In the genomic region with DNA sequence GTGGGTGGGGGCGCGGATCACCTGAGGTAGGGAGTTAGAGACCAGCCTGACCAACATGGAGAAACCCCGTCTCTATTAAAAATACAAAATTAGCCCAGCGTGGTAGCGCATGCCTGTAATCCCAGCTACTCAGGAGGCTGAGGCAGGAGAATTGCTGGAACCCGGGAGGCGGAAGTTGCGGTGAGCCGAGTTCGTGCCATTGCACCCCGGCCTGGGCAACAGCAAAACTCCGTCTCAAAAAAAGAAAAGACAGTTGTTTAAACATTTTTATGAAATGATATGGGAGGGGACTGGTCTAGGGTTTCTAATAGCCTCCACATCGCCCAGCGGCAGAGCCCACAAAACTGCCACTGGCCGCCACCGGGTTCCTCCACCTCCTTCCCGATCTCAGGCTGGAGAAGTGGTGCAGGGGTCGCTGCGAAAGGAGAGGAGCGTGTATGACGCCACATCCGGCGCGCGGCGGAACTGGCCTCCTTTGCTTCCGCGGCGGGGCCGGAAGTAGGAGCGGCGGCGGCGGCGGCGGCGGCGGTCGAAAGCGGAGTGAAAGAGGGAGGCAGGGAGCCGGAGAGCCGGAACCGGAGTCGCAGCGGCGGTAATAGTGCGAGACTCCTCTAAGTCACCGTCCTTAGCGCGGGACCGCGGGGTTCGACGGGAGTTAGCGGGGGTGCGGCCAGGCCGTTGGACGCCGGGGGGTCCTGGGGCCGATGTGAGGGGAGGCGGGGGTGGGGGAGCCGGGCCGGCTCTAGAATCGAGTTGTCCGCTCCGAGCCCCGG, we compare ENCODE assay signal across 8 cellular contexts. TPM values are rescaled to one million over a fixed set of nuclear protein-coding genes. Genes with fewer than 3 reads are reported as not detected.
DNase-seq lines count a peak whose midpoint lies in the region; ATAC-seq and TF ChIP-seq lines count a peak whose summit lies in the region.

A gene (plus strand): TSS at position 492 of the 773 bp plus-strand sequence. CDS start 384 bp downstream, outside the sequence.

- peak within 1 kb of the TSS; percentile 82 for H3K4me2 ChIP-seq in OCI-LY1 (ENCODE audit: low read length)

- no peaks in the 10 kb centered on the region for H3K9me3 Mint-ChIP-seq in endothelial cell (ENCODE audit: unreplicated experiment)

- peak within 1 kb of the TSS; percentile 60 for H3K4me3 ChIP-seq in BJ (ENCODE audit: low read depth, low read length)
- H3K4me3 ChIP-seq in HUES48 (ENCODE audit: low read depth, low read length), result peak within 1 kb of the TSS; percentile 98
- H3K4me3 ChIP-seq in OCI-LY1 (ENCODE audit: low read depth, low read length, poor library complexity, severe bottlenecking), result peak within 1 kb of the TSS; percentile 82

- peak within 1 kb of the TSS; percentile 92 for H3K4me3 Mint-ChIP-seq in endothelial cell (ENCODE audit: unreplicated experiment)

- peaks cover 26% of the 10 kb centered on the region for H3K36me3 ChIP-seq in BJ (ENCODE audit: control insufficient read depth, insufficient read depth, low read length)
- H3K36me3 ChIP-seq in HUES48 (ENCODE audit: control insufficient read depth, insufficient read depth, low read length), result peaks cover 49% of the 10 kb centered on the region
- H3K36me3 ChIP-seq in OCI-LY1 (ENCODE audit: insufficient read depth, low read length), result peaks cover 59% of the 10 kb centered on the region

- H3K27ac ChIP-seq in HUES48 (ENCODE audit: low read depth, low read length), result peak within 1 kb of the TSS; percentile 92
- peak within 1 kb of the TSS; percentile 93 for H3K27ac ChIP-seq in OCI-LY1 (ENCODE audit: low read depth, low read length, poor library complexity, severe bottlenecking)

- H3K79me2 ChIP-seq in OCI-LY1 (ENCODE audit: insufficient read depth, low read length), result peaks cover 29% of the 10 kb centered on the region

- CTCF ChIA-PET in BJ (lab: Yijun Ruan, JAX), result interaction anchor here (0.5 to 4.1 kb wide), 2 partner anchors 11 to 16 kb away, joined by 3 to 28 read pairs; a partner anchor contains a TSS

- peaks cover 33% of the 10 kb centered on the region for H3K36me3 Mint-ChIP-seq in endothelial cell (ENCODE audit: low read depth, unreplicated experiment)

- H4K20me1 ChIP-seq in OCI-LY1 (ENCODE audit: insufficient read depth, low read length), result no peaks in the 10 kb centered on the region

- peaks cover 8% of the 10 kb centered on the region; the same call in 1 of the 2 replicates for H3F3A ChIP-seq in OCI-LY1 (ENCODE audit: insufficient read depth, low read length)

- H3K27ac Mint-ChIP-seq in endothelial cell (ENCODE audit: unreplicated experiment), result peak within 1 kb of the TSS; percentile 94

- H3K9ac ChIP-seq in HUES48 (ENCODE audit: low read depth, low read length) (peak within 1 kb of the TSS; percentile 84), OCI-LY1 (ENCODE audit: low read length) (peak within 1 kb of the TSS; percentile 78)

- H2AFZ ChIP-seq in OCI-LY1 (ENCODE audit: low read length), result no peak within 1 kb of the TSS

- no peaks in the 10 kb centered on the region for H3K9me2 ChIP-seq in OCI-LY1 (ENCODE audit: low read depth, low read length)

- H3K4me1 ChIP-seq in HUES48 (ENCODE audit: control insufficient read depth, insufficient read depth, low read length), result no peaks in the 10 kb centered on the region; the same call in 1 of the 2 replicates
- H3K4me1 ChIP-seq in OCI-LY1 (ENCODE audit: insufficient read depth, low read length, severe bottlenecking), result peaks cover 41% of the 10 kb centered on the region

- peak; percentile 72 for ATAC-seq in GM19438 (IDR thresholded peaks at IDR 0.05; ENCODE audit: low read depth, unreplicated experiment)

- peaks cover 22% of the 10 kb centered on the region for H3K4me1 Mint-ChIP-seq in endothelial cell (ENCODE audit: unreplicated experiment)

- POLR2A ChIA-PET in BJ (lab: Charles Lee), result interaction anchor here (0.7 kb wide), 1 partner anchor 10 kb away, joined by 5 read pairs; a partner anchor contains a TSS

- peaks cover 31% of the 10 kb centered on the region for H3K27me3 Mint-ChIP-seq in endothelial cell (ENCODE audit: unreplicated experiment)

- TF ChIP-seq CTCF in BJ (IDR thresholded peaks at IDR 0.05; ENCODE audit: insufficient read depth, low read depth, low read length), result peak; percentile 18; the same call in 1 of the 2 replicates
- no peak for TF ChIP-seq CTCF in OCI-LY1 (IDR thresholded peaks at IDR 0.05; ENCODE audit: low read length)
- no peak for TF ChIP-seq CTCF in endothelial cell (IDR thresholded peaks at IDR 0.05; ENCODE audit: unreplicated experiment)

- H3K9me3 ChIP-seq in HUES48 (ENCODE audit: control insufficient read depth, insufficient read depth, low read length) (no peaks in the 10 kb centered on the region), OCI-LY1 (ENCODE audit: low read length) (no peaks in the 10 kb centered on the region)

- DNase-seq in BJ (ENCODE audit: low read depth) (no peak), endothelial cell (ENCODE audit: low spot score) (peak; percentile 94), midbrain (lab: John Stamatoyannopoulos, UW) (peak; percentile 83)
- DNase-seq in activated CD8-positive, alpha-beta memory T cell treated with anti-CD3 and anti-CD28 coated beads, Interleukin-2, amount 50 U/mL, for 4 hours, result peak; percentile 89
- peak; percentile 85 to 86 for DNase-seq in stimulated activated CD8-positive, alpha-beta memory T cell treated with anti-CD3 and anti-CD28 coated beads, Interleukin-15, amount 100 ng/mL, for 48 hours (ENCODE audit: low read depth in 2 of 2)

- H3K27me3 ChIP-seq in BJ (ENCODE audit: control insufficient read depth, insufficient read depth, low read length), result no peaks in the 10 kb centered on the region
- no peaks in the 10 kb centered on the region for H3K27me3 ChIP-seq in HUES48 (ENCODE audit: control insufficient read depth, insufficient read depth, low read length)
- H3K27me3 ChIP-seq in OCI-LY1 (ENCODE audit: insufficient read depth, low read length), result no peaks in the 10 kb centered on the region

RNA-seq across cellular contexts. Expression of the gene that starts here (rescaled TPM):
- polyA plus RNA-seq in BJ (2011; rRNA removed), result 143 and 209 TPM in 2 replicates
- polyA minus RNA-seq in BJ (2011; rRNA and poly(A)+ RNA removed), result 281 and 476 TPM in 2 replicates
- 191 TPM for total RNA-seq in endothelial cell (ENCODE audit: unreplicated experiment)
